Comparison of ENCODE assay signal across 33 cellular contexts in the genomic region with DNA sequence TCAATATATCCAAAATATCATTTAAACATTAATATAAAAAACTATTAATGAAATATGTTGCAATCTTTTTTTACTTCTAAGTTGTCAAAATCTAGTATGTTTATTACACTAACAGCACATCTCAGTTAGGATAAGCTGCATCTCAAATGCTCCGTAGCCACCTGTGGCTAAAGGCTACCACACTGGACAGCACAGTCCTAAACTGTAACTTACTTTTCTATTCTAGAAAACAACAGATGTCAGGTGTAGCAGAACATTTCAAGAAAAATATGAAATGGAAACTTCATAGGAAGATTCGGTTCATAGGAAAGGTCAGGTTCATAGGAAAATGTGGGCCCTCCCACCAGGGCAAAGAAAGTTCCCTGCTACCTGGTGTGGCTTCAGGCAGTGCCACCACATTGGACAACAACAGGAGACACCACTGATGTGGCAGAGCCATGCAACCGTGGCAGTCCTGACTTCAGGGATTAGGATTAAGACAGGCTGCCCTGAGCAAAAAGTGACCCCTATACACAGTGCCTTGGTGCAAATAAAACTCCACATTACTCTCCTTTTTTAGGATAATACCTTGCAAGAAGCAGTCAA.
DNase-seq lines count a peak whose midpoint lies in the region; ATAC-seq and TF ChIP-seq lines count a peak whose summit lies in the region.
"Had no signal": no experiment of that assay in that cellular context is flagged by ENCODE, and none has a peak within 500 bp of the region (broad histone marks: within the 10 kb centered on the region; RNA-seq: fewer than 3 reads in every experiment).

No MANE protein-coding gene starts in this region.

- intact Hi-C loops in transverse colon (cut with DNase I; ENCODE audit: low total_unique reads) = no loop called here

- H3K27ac ChIP-seq in OCI-LY1 (ENCODE audit: low read depth, low read length, poor library complexity, severe bottlenecking) (peak overlapping the region; percentile 47), transverse colon (no peak overlapping the region)
- H3K27ac ChIP-seq: 22Rv1; A549; BLaER1; BLaER1 treated with 17β-estradiol and CSF1 and Interleukin-3, amounts not matched to agents 10 nM and 100 nM; C4-2B had no signal

- in situ Hi-C loops in transverse colon (cut with MboI; ENCODE audit: low pct_ligation_motif_present in 1 of 4, low pct_unique_long_range_greater_than_20kb in 1 of 4, low sequenced_read_pairs in 3 of 4) = no loop called here

- H3K9me2 ChIP-seq in OCI-LY1 (ENCODE audit: low read depth, low read length) = no peaks in the 10 kb centered on the region

- TF ChIP-seq CTCF in OCI-LY1 (IDR thresholded peaks at IDR 0.05; ENCODE audit: low read length) (no peak), transverse colon (IDR thresholded peaks at IDR 0.05) (no peak)

- H3K27me3 ChIP-seq in OCI-LY1 (ENCODE audit: insufficient read depth, low read length) (no peaks in the 10 kb centered on the region), transverse colon (no peaks in the 10 kb centered on the region)
- H3K27me3 ChIP-seq: BE2C; BLaER1; BLaER1 treated with 17β-estradiol and CSF1 and Interleukin-3, amounts not matched to agents 10 nM and 100 nM had no signal

- no peaks in the 10 kb centered on the region for H3K79me2 ChIP-seq in OCI-LY1 (ENCODE audit: insufficient read depth, low read length)

- peak; percentile 88 for ATAC-seq in stimulated activated memory B cell treated with anti-CD40 and anti-IgM and Interleukin-4, amounts not matched to agents 10 μg/mL and 1 μg/mL and 100 μg/mL, for 72 hours
- ATAC-seq in stimulated activated naive B cell treated with anti-CD40 and anti-IgM and Interleukin-4, amounts not matched to agents 10 μg/mL and 1 μg/mL and 100 μg/mL, for 72 hours (replicated peaks) = peak; percentile 81 to 84
- no peak for ATAC-seq in GM19324 (IDR thresholded peaks at IDR 0.05; ENCODE audit: low FRiP score, unreplicated experiment)
- no peak for ATAC-seq in GM18873 (IDR thresholded peaks at IDR 0.05; ENCODE audit: low FRiP score, unreplicated experiment)
- ATAC-seq: A549; CD8-positive, alpha-beta T cell had no signal

- TF ChIP-seq POLR2A in transverse colon (IDR thresholded peaks at IDR 0.05) = no peak

- H4K20me1 ChIP-seq in OCI-LY1 (ENCODE audit: insufficient read depth, low read length) = no peaks in the 10 kb centered on the region
- H4K20me1 ChIP-seq: BLaER1; BLaER1 treated with 17β-estradiol and CSF1 and Interleukin-3, amounts not matched to agents 10 nM and 100 nM had no signal

- H3K4me3 Mint-ChIP-seq in stimulated activated memory B cell treated with anti-CD40 and anti-IgM and Interleukin-4, amounts not matched to agents 10 μg/mL and 1 μg/mL and 100 μg/mL, for 72 hours = no peak overlapping the region
- peak overlapping the region; percentile 60 to 68 for H3K4me3 Mint-ChIP-seq in stimulated activated naive B cell treated with anti-CD40 and anti-IgM and Interleukin-4, amounts not matched to agents 10 μg/mL and 1 μg/mL and 100 μg/mL, for 72 hours
- H3K4me3 Mint-ChIP-seq: B cell; CD14-positive monocyte; CD4-positive, alpha-beta memory T cell; CD4-positive, alpha-beta T cell; CD4-positive, CD25-positive, alpha-beta regulatory T cell; CD8-positive, alpha-beta memory T cell; CD8-positive, alpha-beta T cell had no signal

- H3K4me3 ChIP-seq in OCI-LY1 (ENCODE audit: low read depth, low read length, poor library complexity, severe bottlenecking) = no peak overlapping the region
- no peak overlapping the region for H3K4me3 ChIP-seq in transverse colon
- H3K4me3 ChIP-seq: A549; BLaER1; BLaER1 treated with 17β-estradiol and CSF1 and Interleukin-3, amounts not matched to agents 10 nM and 100 nM had no signal

- H3K36me3 Mint-ChIP-seq in stimulated activated memory B cell treated with anti-CD40 and anti-IgM and Interleukin-4, amounts not matched to agents 10 μg/mL and 1 μg/mL and 100 μg/mL, for 72 hours = peaks cover 14% of the 10 kb centered on the region
- peaks cover 32 to 33% of the 10 kb centered on the region in 2 donors for H3K36me3 Mint-ChIP-seq in stimulated activated naive B cell treated with anti-CD40 and anti-IgM and Interleukin-4, amounts not matched to agents 10 μg/mL and 1 μg/mL and 100 μg/mL, for 72 hours
- H3K36me3 Mint-ChIP-seq: CD14-positive monocyte; CD4-positive, alpha-beta memory T cell; CD4-positive, CD25-positive, alpha-beta regulatory T cell; CD8-positive, alpha-beta memory T cell; CD8-positive, alpha-beta T cell had no signal

- H3F3A ChIP-seq in OCI-LY1 (ENCODE audit: insufficient read depth, low read length) = no peaks in the 10 kb centered on the region

- peak overlapping the region; percentile 96 for H3K27ac Mint-ChIP-seq in stimulated activated memory B cell treated with anti-CD40 and anti-IgM and Interleukin-4, amounts not matched to agents 10 μg/mL and 1 μg/mL and 100 μg/mL, for 72 hours
- H3K27ac Mint-ChIP-seq in stimulated activated naive B cell treated with anti-CD40 and anti-IgM and Interleukin-4, amounts not matched to agents 10 μg/mL and 1 μg/mL and 100 μg/mL, for 72 hours = peak overlapping the region; percentile 96
- H3K27ac Mint-ChIP-seq: B cell; CD14-positive monocyte; CD4-positive, alpha-beta memory T cell; CD4-positive, alpha-beta T cell; CD8-positive, alpha-beta memory T cell; CD8-positive, alpha-beta T cell had no signal

- H3K9ac ChIP-seq in OCI-LY1 (ENCODE audit: low read length) = no peak overlapping the region
- H3K9ac ChIP-seq: BLaER1; BLaER1 treated with 17β-estradiol and CSF1 and Interleukin-3, amounts not matched to agents 10 nM and 100 nM had no signal

- WGBS in transverse colon (ENCODE audit: low coverage in 1 of 2), 2 donors = 67 to 74% methylated on average over 3 of the region's 3 CpGs

- H3K9me3 ChIP-seq in OCI-LY1 (ENCODE audit: low read length) (no peaks in the 10 kb centered on the region), transverse colon (no peaks in the 10 kb centered on the region)
- H3K9me3 ChIP-seq: A549; BE2C; BLaER1; BLaER1 treated with 17β-estradiol and CSF1 and Interleukin-3, amounts not matched to agents 10 nM and 100 nM; Caco-2 had no signal

- no peak overlapping the region for H2AFZ ChIP-seq in OCI-LY1 (ENCODE audit: low read length)

- peaks cover 30% of the 10 kb centered on the region for H3K4me1 ChIP-seq in OCI-LY1 (ENCODE audit: insufficient read depth, low read length, severe bottlenecking)
- H3K4me1 ChIP-seq in transverse colon = no peaks in the 10 kb centered on the region
- H3K4me1 ChIP-seq: A549, BE2C, BLaER1, Caco-2 had no signal

- no peaks in the 10 kb centered on the region for H3K36me3 ChIP-seq in OCI-LY1 (ENCODE audit: insufficient read depth, low read length)
- H3K36me3 ChIP-seq in transverse colon = no peaks in the 10 kb centered on the region
- H3K36me3 ChIP-seq: BE2C; BLaER1; BLaER1 treated with 17β-estradiol and CSF1 and Interleukin-3, amounts not matched to agents 10 nM and 100 nM had no signal

- H3K4me2 ChIP-seq in OCI-LY1 (ENCODE audit: low read length) = no peak overlapping the region
- H3K4me2 ChIP-seq: A549; BLaER1; BLaER1 treated with 17β-estradiol and CSF1 and Interleukin-3, amounts not matched to agents 10 nM and 100 nM had no signal

- no peaks in the 10 kb centered on the region for H3K27me3 Mint-ChIP-seq in stimulated activated memory B cell treated with anti-CD40 and anti-IgM and Interleukin-4, amounts not matched to agents 10 μg/mL and 1 μg/mL and 100 μg/mL, for 72 hours
- no peaks in the 10 kb centered on the region for H3K27me3 Mint-ChIP-seq in stimulated activated naive B cell treated with anti-CD40 and anti-IgM and Interleukin-4, amounts not matched to agents 10 μg/mL and 1 μg/mL and 100 μg/mL, for 72 hours
- H3K27me3 Mint-ChIP-seq: B cell had no signal

- peaks cover 59% of the 10 kb centered on the region for H3K4me1 Mint-ChIP-seq in stimulated activated memory B cell treated with anti-CD40 and anti-IgM and Interleukin-4, amounts not matched to agents 10 μg/mL and 1 μg/mL and 100 μg/mL, for 72 hours
- H3K4me1 Mint-ChIP-seq in stimulated activated naive B cell treated with anti-CD40 and anti-IgM and Interleukin-4, amounts not matched to agents 10 μg/mL and 1 μg/mL and 100 μg/mL, for 72 hours = peaks cover 56 to 92% of the 10 kb centered on the region in 2 donors
- H3K4me1 Mint-ChIP-seq: CD4-positive, alpha-beta memory T cell; CD4-positive, CD25-positive, alpha-beta regulatory T cell; CD8-positive, alpha-beta memory T cell had no signal

- no peak for TF ChIP-seq EP300 in transverse colon (IDR thresholded peaks at IDR 0.05; ENCODE audit: low read depth)

- DNase-seq in stimulated activated naive B cell treated with anti-CD40 and anti-IgM and Interleukin-4, amounts not matched to agents 10 μg/mL and 1 μg/mL and 100 μg/mL, for 72 hours = peak; percentile 79
- no peak for DNase-seq in transverse colon
- DNase-seq: 8988T; ACHN; AML-193; BE2C; C1 segment of cervical spinal cord; Caco-2; Calu3; CD4-positive, alpha-beta memory T cell; CD4-positive, alpha-beta T cell; CD4-positive, CD25-positive, alpha-beta regulatory T cell; CD8-positive, alpha-beta memory T cell; CD8-positive, alpha-beta T cell; COR-L47; DMS 273 treated with DMSO at 0.1 percent for 48 hours; DMS153; DMS53; DMS79; DMS79 treated with DMSO at 0.1 percent for 48 hours; DND-41; EL had no signal

- peaks cover 6% of the 10 kb centered on the region for H3K9me3 Mint-ChIP-seq in stimulated activated memory B cell treated with anti-CD40 and anti-IgM and Interleukin-4, amounts not matched to agents 10 μg/mL and 1 μg/mL and 100 μg/mL, for 72 hours
- H3K9me3 Mint-ChIP-seq in stimulated activated naive B cell treated with anti-CD40 and anti-IgM and Interleukin-4, amounts not matched to agents 10 μg/mL and 1 μg/mL and 100 μg/mL, for 72 hours = peaks cover 5 to 15% of the 10 kb centered on the region in 2 donors
- H3K9me3 Mint-ChIP-seq: CD14-positive monocyte; CD4-positive, alpha-beta memory T cell; CD4-positive, alpha-beta T cell; CD8-positive, alpha-beta memory T cell; CD8-positive, alpha-beta T cell had no signal

Comparison
In these comparisons a context has a peak if more than half of its experiments do, and no peak if none do; other contexts are left out.
1. ATAC-seq: peak in stimulated activated memory B cell treated with anti-CD40 and anti-IgM and Interleukin-4, amounts not matched to agents 10 μg/mL and 1 μg/mL and 100 μg/mL, for 72 hours (single experiment) and stimulated activated naive B cell treated with anti-CD40 and anti-IgM and Interleukin-4, amounts not matched to agents 10 μg/mL and 1 μg/mL and 100 μg/mL, for 72 hours (2 of 2); none in GM19324 (single experiment) and GM18873 (single experiment).